ENCODE assay signal across 9 cellular contexts in the genomic region with DNA sequence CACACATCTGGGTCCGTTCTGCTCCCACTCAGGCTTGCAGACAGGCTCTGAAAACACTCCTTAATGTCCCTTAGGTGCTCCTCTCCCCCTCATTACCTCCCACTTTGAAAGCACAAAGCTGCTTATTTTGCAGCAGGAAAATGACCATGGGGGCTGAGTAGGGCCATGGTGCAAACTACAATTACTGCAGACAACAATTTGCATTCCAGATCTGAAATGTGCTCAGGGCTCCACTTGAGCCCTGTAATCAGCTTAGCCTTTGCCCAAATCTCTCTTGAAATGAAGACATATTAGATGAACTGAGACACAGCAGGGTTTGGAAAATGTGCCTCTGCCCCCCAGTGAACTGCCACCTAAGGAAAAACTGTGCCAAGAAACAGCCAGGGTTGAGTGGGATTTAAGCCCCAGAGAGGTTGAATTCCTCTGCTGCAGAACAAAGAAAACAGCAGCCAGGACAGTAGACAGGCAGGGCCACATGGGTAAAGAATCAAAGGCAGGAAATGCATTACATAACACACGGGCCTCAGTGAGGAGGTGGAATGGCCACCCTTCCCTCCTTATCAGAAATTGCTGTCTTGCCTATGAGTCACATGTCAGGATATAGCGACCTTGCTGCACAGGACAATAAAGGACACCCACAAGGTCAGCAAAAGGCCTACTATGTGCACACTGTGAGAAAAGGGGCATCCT.
DNase-seq lines count a peak whose midpoint lies in the region; ATAC-seq and TF ChIP-seq lines count a peak whose summit lies in the region.
"Had no signal": no experiment of that assay in that cellular context is flagged by ENCODE, and none has a peak within 500 bp of the region (broad histone marks: within the 10 kb centered on the region; RNA-seq: fewer than 3 reads in every experiment).

No MANE protein-coding gene starts in this region.

- POLR2A ChIA-PET in activated CD4-positive, alpha-beta T cell treated with anti-CD3 and anti-CD28 coated beads, Interleukin-2, amount 10 ng/mL, durations not matched to agents 7 days and 5 days (lab: Charles Lee): no interaction called here
- POLR2A ChIA-PET in PC-9 (lab: Charles Lee; ENCODE audit: unreplicated experiment): interaction anchor here (0.6 kb wide), 1 partner anchor 115 kb away, joined by 4 read pairs; no protein-coding TSS in a partner anchor

- no peak for ATAC-seq in GM21360 (IDR thresholded peaks at IDR 0.05; ENCODE audit: unreplicated experiment)
- ATAC-seq: A549 had no signal

- peaks cover 5% of the 10 kb centered on the region for H3K36me3 Mint-ChIP-seq in activated CD4-positive, alpha-beta T cell treated with anti-CD3 and anti-CD28 coated beads, Interleukin-2, amount 10 ng/mL, durations not matched to agents 7 days and 5 days (ENCODE audit: low read depth)
- no peaks in the 10 kb centered on the region for H3K36me3 Mint-ChIP-seq in endodermal cell (ENCODE audit: low read depth)

- H3K27ac Mint-ChIP-seq in activated CD4-positive, alpha-beta T cell treated with anti-CD3 and anti-CD28 coated beads, Interleukin-2, amount 10 ng/mL, durations not matched to agents 7 days and 5 days: peak overlapping the region; percentile 85
- H3K27ac Mint-ChIP-seq in endodermal cell: peak overlapping the region; percentile 71

- no peak overlapping the region for H3K4me3 Mint-ChIP-seq in activated CD4-positive, alpha-beta T cell treated with anti-CD3 and anti-CD28 coated beads, Interleukin-2, amount 10 ng/mL, durations not matched to agents 7 days and 5 days
- H3K4me3 Mint-ChIP-seq in endodermal cell: no peak overlapping the region

- H3K4me1 Mint-ChIP-seq in activated CD4-positive, alpha-beta T cell treated with anti-CD3 and anti-CD28 coated beads, Interleukin-2, amount 10 ng/mL, durations not matched to agents 7 days and 5 days: peaks cover 71% of the 10 kb centered on the region
- peaks cover 17% of the 10 kb centered on the region for H3K4me1 Mint-ChIP-seq in endodermal cell

- H3K9me3 ChIP-seq in PC-9 (ENCODE audit: insufficient read depth, low read depth): no peaks in the 10 kb centered on the region
- peaks cover 1% of the 10 kb centered on the region for H3K9me3 ChIP-seq in endodermal cell (ENCODE audit: control insufficient read depth, low read length)
- H3K9me3 ChIP-seq: A549 had no signal

- H3K4me3 ChIP-seq in PC-9 (no peak overlapping the region), endodermal cell (ENCODE audit: low read length) (no peak overlapping the region), rectal smooth muscle tissue (ENCODE audit: low read length) (no peak overlapping the region)
- H3K4me3 ChIP-seq: A549 had no signal

- TF ChIP-seq CTCF in PC-9 (conservative IDR thresholded peaks at IDR 0.05) (no peak), endodermal cell (conservative IDR thresholded peaks at IDR 0.05) (no peak)

- 0 out of 2 replicates have a peak, but pooled peaks cover under 1% of the 10 kb centered on the region for H3K36me3 ChIP-seq in PC-9 (ENCODE audit: low read depth)
- H3K36me3 ChIP-seq in endodermal cell (ENCODE audit: control insufficient read depth, insufficient read depth, low read length): no peaks in the 10 kb centered on the region
- H3K36me3 ChIP-seq in rectal smooth muscle tissue (ENCODE audit: control insufficient read depth, insufficient read depth, low read length): no peaks in the 10 kb centered on the region

- no peak overlapping the region for H3K4me2 ChIP-seq in PC-9
- H3K4me2 ChIP-seq: A549 had no signal

- H2AFZ ChIP-seq in PC-9: no peak overlapping the region

- H3K27me3 ChIP-seq in PC-9 (ENCODE audit: insufficient read depth, low read depth) (no peaks in the 10 kb centered on the region), endodermal cell (ENCODE audit: control insufficient read depth, insufficient read depth, low read length, poor library complexity, severe bottlenecking) (no peaks in the 10 kb centered on the region), rectal smooth muscle tissue (ENCODE audit: control insufficient read depth, insufficient read depth, low read length) (no peaks in the 10 kb centered on the region)

- DNase-seq in activated CD4-positive, alpha-beta T cell treated with anti-CD3 and anti-CD28 coated beads, Interleukin-2, amount 10 ng/mL, durations not matched to agents 7 days and 5 days: peak; percentile 43
- no peak for DNase-seq in activated CD4-positive, alpha-beta T cell treated with anti-CD3 and anti-CD28 coated beads, Interleukin-2, amount 50 U/mL, for 4 hours
- DNase-seq in PC-9: peak; percentile 23 to 36
- peak; percentile 48 for DNase-seq in endodermal cell
- no peak for DNase-seq in T1000 (lab: John Stamatoyannopoulos, UW)
- no peak for DNase-seq in GDM1 (lab: John Stamatoyannopoulos, UW)

- WGBS in endodermal cell (ENCODE audit: insufficient coverage in 1 of 2, insufficient read length in 1 of 2), 2 experiments: 69 to 88% methylated on average over 1 to 3 of the region's 3 CpGs

- H3F3A ChIP-seq in PC-9 (ENCODE audit: insufficient read depth, low read depth): peaks cover 3% of the 10 kb centered on the region; the same call in 1 of the 2 replicates

- H4K20me1 ChIP-seq in PC-9 (ENCODE audit: insufficient read depth): no peaks in the 10 kb centered on the region

- no peaks in the 10 kb centered on the region for H3K9me2 ChIP-seq in PC-9 (ENCODE audit: insufficient read depth)

- H3K27ac ChIP-seq in PC-9 (no peak overlapping the region), endodermal cell (ENCODE audit: low read depth, low read length) (no peak overlapping the region), rectal smooth muscle tissue (ENCODE audit: low read depth, low read length) (peak overlapping the region; percentile 4)
- H3K27ac ChIP-seq: A549 had no signal

- H3K4me1 ChIP-seq in PC-9 (replicated peaks; ENCODE audit: insufficient read depth) (peaks cover 20% of the 10 kb centered on the region), endodermal cell (ENCODE audit: control insufficient read depth, insufficient read depth, low read length) (peaks cover 4% of the 10 kb centered on the region), rectal smooth muscle tissue (ENCODE audit: control insufficient read depth, insufficient read depth, low read length) (peaks cover 30% of the 10 kb centered on the region)

- H3K9ac ChIP-seq in endodermal cell (ENCODE audit: extremely low read depth, low read length, poor library complexity, severe bottlenecking): no peak overlapping the region
- no peak overlapping the region for H3K9ac ChIP-seq in rectal smooth muscle tissue (ENCODE audit: low read length)

- H3K9me3 Mint-ChIP-seq in activated CD4-positive, alpha-beta T cell treated with anti-CD3 and anti-CD28 coated beads, Interleukin-2, amount 10 ng/mL, durations not matched to agents 7 days and 5 days: peaks cover 17% of the 10 kb centered on the region
- H3K9me3 Mint-ChIP-seq in endodermal cell: peaks cover 6% of the 10 kb centered on the region

- intact Hi-C loops in PC-9 (cut with micrococcal nuclease; ENCODE audit: unreplicated experiment): loop anchor here (5.0 kb wide), 1 partner anchor 116 kb away; no protein-coding TSS in a partner anchor

- CTCF ChIA-PET in activated CD4-positive, alpha-beta T cell treated with anti-CD3 and anti-CD28 coated beads, Interleukin-2, amount 10 ng/mL, durations not matched to agents 7 days and 5 days (lab: Charles Lee): interaction anchor here (1.5 kb wide), 1 partner anchor 10 kb away, joined by 3 read pairs; no protein-coding TSS in a partner anchor
- CTCF ChIA-PET in PC-9 (lab: Charles Lee): no interaction called here

- BruUV-seq in PC-9 (replicated peaks; lab: Mats Ljungman, UMichigan): no TSS peak

- no peaks in the 10 kb centered on the region for H3K27me3 Mint-ChIP-seq in activated CD4-positive, alpha-beta T cell treated with anti-CD3 and anti-CD28 coated beads, Interleukin-2, amount 10 ng/mL, durations not matched to agents 7 days and 5 days
- no peaks in the 10 kb centered on the region for H3K27me3 Mint-ChIP-seq in endodermal cell (ENCODE audit: insufficient read depth)

- no peaks in the 10 kb centered on the region for H3K79me2 ChIP-seq in PC-9 (ENCODE audit: low read depth)

Comparison
In these comparisons a context has a peak if more than half of its experiments do, and no peak if none do; other contexts are left out.
1. DNase-seq: peak in activated CD4-positive, alpha-beta T cell treated with anti-CD3 and anti-CD28 coated beads, Interleukin-2, amount 10 ng/mL, durations not matched to agents 7 days and 5 days (single experiment), PC-9 (2 of 2) and endodermal cell (single experiment); none in activated CD4-positive, alpha-beta T cell treated with anti-CD3 and anti-CD28 coated beads, Interleukin-2, amount 50 U/mL, for 4 hours (0 of 2), T1000 (single experiment) and GDM1 (single experiment).